ENCODE assay signal across 2 cellular contexts in genomic region chr7:74068378-74069085, GRCh38.
TF ChIP-seq lines count a peak whose summit lies in the region.

No MANE protein-coding gene starts in this region.

TF ChIP-seq in IMR-90, 13 proteins besides CTCF, POLR2A, EP300 and RAD21:
- TF ChIP-seq RFX5 (IDR thresholded peaks at IDR 0.05; ENCODE audit: low read depth, low read length) (no peak), MXI1 (IDR thresholded peaks at IDR 0.05; ENCODE audit: borderline replicate concordance, low read depth, low read length) (no peak), SMC3 (IDR thresholded peaks at IDR 0.05; ENCODE audit: low read depth, low read length) (no peak), FOS (IDR thresholded peaks at IDR 0.05; ENCODE audit: low read depth, low read length) (no peak), BHLHE40 (IDR thresholded peaks at IDR 0.05; ENCODE audit: low read depth, low read length) (no peak), MAZ (IDR thresholded peaks at IDR 0.05; ENCODE audit: borderline replicate concordance, low read depth, low read length) (no peak)

TF ChIP-seq in endothelial cell of umbilical vein, 7 proteins besides CTCF, POLR2A, EP300 and RAD21:
- TF ChIP-seq FOS (IDR thresholded peaks at IDR 0.05; ENCODE audit: borderline replicate concordance, insufficient read depth, low read length) (no peak), GATA2 (IDR thresholded peaks at IDR 0.05; ENCODE audit: insufficient read depth, insufficient read length, low read depth, low read length) (no peak), MAX (IDR thresholded peaks at IDR 0.05; ENCODE audit: insufficient read depth, insufficient read length) (no peak), MYC (IDR thresholded peaks at IDR 0.05; ENCODE audit: low read depth, low read length) (no peak), POLR2AphosphoS5 (IDR thresholded peaks at IDR 0.05; ENCODE audit: insufficient read depth, low read depth, low read length) (no peak), JUN (IDR thresholded peaks at IDR 0.05; ENCODE audit: borderline replicate concordance, insufficient read depth, insufficient read length, low read depth) (no peak), EZH2 (IDR thresholded peaks at IDR 0.05; ENCODE audit: borderline replicate concordance, low read depth, low read length, severe bottlenecking) (no peak)
